ENCODE assay signal across 1 cellular context in the genomic region with DNA sequence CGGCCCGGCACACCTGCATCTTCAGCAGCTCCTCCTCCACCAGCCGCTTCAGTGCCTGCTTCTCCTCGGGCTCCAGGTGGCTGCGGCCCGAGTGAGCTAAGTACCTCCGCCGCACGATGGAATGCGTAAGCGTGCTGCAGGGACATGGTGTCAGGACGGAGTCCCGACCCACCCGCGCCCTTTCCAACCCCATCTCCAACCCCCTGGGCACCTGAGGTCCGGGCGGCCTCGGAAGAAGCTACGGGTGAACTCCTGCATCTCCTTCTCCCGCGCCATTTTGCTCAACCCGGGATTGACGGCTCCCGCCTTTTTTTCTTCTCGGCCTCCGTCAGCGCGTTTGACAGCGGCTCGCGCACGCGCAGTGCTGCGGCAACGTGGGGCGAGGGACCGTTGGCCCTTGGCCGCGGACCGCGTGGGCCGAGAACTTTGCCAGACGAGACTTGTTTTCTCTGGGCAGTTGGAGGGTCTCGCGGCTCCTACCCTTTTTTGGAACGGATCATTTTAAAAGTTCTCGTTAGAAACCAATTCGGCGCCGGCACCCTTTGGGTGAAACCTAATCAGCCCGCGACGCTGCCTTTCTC.
A peak's percentile ranks its signal among the peaks of the same experiment; 100 is the strongest.
TF ChIP-seq lines count a peak whose summit lies in the region.

HIRIP3 (minus strand) TSS at position 288 of the 581 bp plus-strand sequence; CDS start at position 276, 12 bp downstream.

TF ChIP-seq in K562, 482 proteins besides CTCF, POLR2A, EP300 and RAD21 (continued from another document and continues in another):
- TF ChIP-seq ZNF407 (IDR thresholded peaks at IDR 0.05; ENCODE audit: low read depth), result peak; percentile 93
- TF ChIP-seq ZNF384 (IDR thresholded peaks at IDR 0.05; ENCODE audit: low read depth, low read length), result 0 out of 2 replicates have a peak, but pooled peaks have one; percentile 44
- no peak for TF ChIP-seq ESRRA (IDR thresholded peaks at IDR 0.05; ENCODE audit: borderline replicate concordance, low read depth)
- TF ChIP-seq TAF15 (IDR thresholded peaks at IDR 0.05; ENCODE audit: low read depth, low read length), result no peak
- TF ChIP-seq, protein P1, sequence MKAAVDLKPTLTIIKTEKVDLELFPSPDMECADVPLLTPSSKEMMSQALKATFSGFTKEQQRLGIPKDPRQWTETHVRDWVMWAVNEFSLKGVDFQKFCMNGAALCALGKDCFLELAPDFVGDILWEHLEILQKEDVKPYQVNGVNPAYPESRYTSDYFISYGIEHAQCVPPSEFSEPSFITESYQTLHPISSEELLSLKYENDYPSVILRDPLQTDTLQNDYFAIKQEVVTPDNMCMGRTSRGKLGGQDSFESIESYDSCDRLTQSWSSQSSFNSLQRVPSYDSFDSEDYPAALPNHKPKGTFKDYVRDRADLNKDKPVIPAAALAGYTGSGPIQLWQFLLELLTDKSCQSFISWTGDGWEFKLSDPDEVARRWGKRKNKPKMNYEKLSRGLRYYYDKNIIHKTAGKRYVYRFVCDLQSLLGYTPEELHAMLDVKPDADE (conservative IDR thresholded peaks at IDR 0.05; ENCODE audit: control insufficient read depth, low read depth, low read length), result peak; percentile 61; the same call in 1 of the 2 replicates
- 0 out of 2 replicates have a peak, but pooled peaks have one; percentile 33 for TF ChIP-seq KAT8 (IDR thresholded peaks at IDR 0.05; ENCODE audit: low read depth)
- TF ChIP-seq ZNF77 (CRISPR knock-in tag; IDR thresholded peaks at IDR 0.05), result no peak
- no peak for TF ChIP-seq MCM7 (IDR thresholded peaks at IDR 0.05)
- no peak for TF ChIP-seq CEBPG (CRISPR knock-in tag; IDR thresholded peaks at IDR 0.05)
- 0 out of 4 replicates have a peak, but pooled peaks of 1 of the 2 experiments have one; percentile 20 for TF ChIP-seq CEBPG (tag; conservative IDR thresholded peaks at IDR 0.05 in 1 of 2, IDR thresholded peaks at IDR 0.05 in 1 of 2)
- no peak for TF ChIP-seq ZNF165 (CRISPR knock-in tag; IDR thresholded peaks at IDR 0.05; ENCODE audit: borderline replicate concordance)
- no peak for TF ChIP-seq ZNF316 (IDR thresholded peaks at IDR 0.05)
- no peak for TF ChIP-seq PRDM10 (IDR thresholded peaks at IDR 0.05; ENCODE audit: partially characterized antibody)
- no peak for TF ChIP-seq HLTF (IDR thresholded peaks at IDR 0.05)
- TF ChIP-seq MEF2A (IDR thresholded peaks at IDR 0.05; ENCODE audit: control insufficient read depth, low read depth, low read length), result no peak
- TF ChIP-seq HNRNPLL (IDR thresholded peaks at IDR 0.05; ENCODE audit: low read depth, low read length, poor library complexity, severe bottlenecking), result no peak
- TF ChIP-seq TEAD4 (IDR thresholded peaks at IDR 0.05; ENCODE audit: low read length), result no peak; the same call in 1 of the 2 replicates
- no peak for TF ChIP-seq TEAD4 (CRISPR knock-in tag; IDR thresholded peaks at IDR 0.05; ENCODE audit: borderline replicate concordance)
- no peak for TF ChIP-seq NR4A1 (CRISPR knock-in tag; IDR thresholded peaks at IDR 0.05)
- no peak; the same call in 1 of the 2 replicates for TF ChIP-seq NR4A1 (tag; IDR thresholded peaks at IDR 0.05)
- TF ChIP-seq, protein P2, sequence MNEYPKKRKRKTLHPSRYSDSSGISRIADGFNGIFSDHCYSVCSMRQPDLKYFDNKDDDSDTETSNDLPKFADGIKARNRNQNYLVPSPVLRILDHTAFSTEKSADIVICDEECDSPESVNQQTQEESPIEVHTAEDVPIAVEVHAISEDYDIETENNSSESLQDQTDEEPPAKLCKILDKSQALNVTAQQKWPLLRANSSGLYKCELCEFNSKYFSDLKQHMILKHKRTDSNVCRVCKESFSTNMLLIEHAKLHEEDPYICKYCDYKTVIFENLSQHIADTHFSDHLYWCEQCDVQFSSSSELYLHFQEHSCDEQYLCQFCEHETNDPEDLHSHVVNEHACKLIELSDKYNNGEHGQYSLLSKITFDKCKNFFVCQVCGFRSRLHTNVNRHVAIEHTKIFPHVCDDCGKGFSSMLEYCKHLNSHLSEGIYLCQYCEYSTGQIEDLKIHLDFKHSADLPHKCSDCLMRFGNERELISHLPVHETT (CRISPR knock-in tag; conservative IDR thresholded peaks at IDR 0.05 in 1 of 2, IDR thresholded peaks at IDR 0.05 in 1 of 2), result peak in 1 of 2 experiments; percentile 80; a peak in 1 of 4 replicates
- no peak for TF ChIP-seq ZNF408 (CRISPR knock-in tag; IDR thresholded peaks at IDR 0.05; ENCODE audit: low read depth)
- no peak for TF ChIP-seq EHMT2 (IDR thresholded peaks at IDR 0.05)
- TF ChIP-seq POLR3A (IDR thresholded peaks at IDR 0.05; ENCODE audit: borderline replicate concordance, extremely low read depth, insufficient read depth, insufficient read length), result no peak
- TF ChIP-seq CUX1 (CRISPR knock-in tag; IDR thresholded peaks at IDR 0.05), result no peak; the same call in 1 of the 2 replicates
- no peak for TF ChIP-seq DDX20 (tag; IDR thresholded peaks at IDR 0.05; ENCODE audit: low read depth)
- TF ChIP-seq ZNF766 (CRISPR knock-in tag; conservative IDR thresholded peaks at IDR 0.05), result no peak
- no peak for TF ChIP-seq NUFIP1 (IDR thresholded peaks at IDR 0.05; ENCODE audit: partially characterized antibody)
- TF ChIP-seq, protein P3, sequence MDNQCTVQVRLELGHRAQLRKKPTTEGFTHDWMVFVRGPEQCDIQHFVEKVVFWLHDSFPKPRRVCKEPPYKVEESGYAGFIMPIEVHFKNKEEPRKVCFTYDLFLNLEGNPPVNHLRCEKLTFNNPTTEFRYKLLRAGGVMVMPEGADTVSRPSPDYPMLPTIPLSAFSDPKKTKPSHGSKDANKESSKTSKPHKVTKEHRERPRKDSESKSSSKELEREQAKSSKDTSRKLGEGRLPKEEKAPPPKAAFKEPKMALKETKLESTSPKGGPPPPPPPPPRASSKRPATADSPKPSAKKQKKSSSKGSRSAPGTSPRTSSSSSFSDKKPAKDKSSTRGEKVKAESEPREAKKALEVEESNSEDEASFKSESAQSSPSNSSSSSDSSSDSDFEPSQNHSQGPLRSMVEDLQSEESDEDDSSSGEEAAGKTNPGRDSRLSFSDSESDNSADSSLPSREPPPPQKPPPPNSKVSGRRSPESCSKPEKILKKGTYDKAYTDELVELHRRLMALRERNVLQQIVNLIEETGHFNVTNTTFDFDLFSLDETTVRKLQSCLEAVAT (IDR thresholded peaks at IDR 0.05), result no peak
- TF ChIP-seq KLF1 (tag; IDR thresholded peaks at IDR 0.05), result no peak
- TF ChIP-seq ZNF224 (CRISPR knock-in tag; IDR thresholded peaks at IDR 0.05), result no peak
- no peak for TF ChIP-seq PTBP1 (IDR thresholded peaks at IDR 0.05; ENCODE audit: low read depth, low read length)
- TF ChIP-seq NRF1 (conservative IDR thresholded peaks at IDR 0.05 in 1 of 2, IDR thresholded peaks at IDR 0.05 in 1 of 2), result peak; percentile 97 to 98
- no peak for TF ChIP-seq NFATC3 (IDR thresholded peaks at IDR 0.05)
